30 cellular contexts compared by ENCODE assay signal in genomic region chr19:58079792-58080191, GRCh38. TPM values are rescaled to one million over a fixed set of nuclear protein-coding genes. Genes with fewer than 3 reads are reported as not detected.
"Had no signal": no experiment of that assay in that cellular context is flagged by ENCODE, and none has a peak within 500 bp of the region (broad histone marks: within the 10 kb centered on the region; RNA-seq: fewer than 3 reads in every experiment).

No MANE protein-coding gene starts in this region.

- H3K4me3 Mint-ChIP-seq: stimulated activated effector memory CD8-positive, alpha-beta T cell treated with anti-CD3 and anti-CD28 coated beads, Interleukin-12 subunit alpha, Interleukin-12 subunit beta, amount 100 ng/mL, for 72 hours; stimulated activated memory B cell treated with anti-CD40 and anti-IgM and Interleukin-4, amounts not matched to agents 10 μg/mL and 1 μg/mL and 100 μg/mL, for 72 hours; stimulated activated naive B cell treated with anti-CD40 and anti-IgM and Interleukin-4, amounts not matched to agents 10 μg/mL and 1 μg/mL and 100 μg/mL, for 72 hours; stimulated activated naive CD8-positive, alpha-beta T cell treated with anti-CD3 and anti-CD28 coated beads, Interleukin-15, amount 100 ng/mL, for 72 hours; stimulated activated naive CD8-positive, alpha-beta T cell treated with anti-CD3 and anti-CD28 coated beads, Interleukin-15, Interleukin-2, amounts not matched to agents 100 ng/mL and 50 ng/mL, for 24 hours; type B pancreatic cell had no signal

- H3K4me1 ChIP-seq: stomach, suprapubic skin, testis, thyroid gland, tibial artery, tibial nerve, transverse colon, upper lobe of left lung, upper lobe of right lung, uterus, vagina had no signal

- H3K27ac Mint-ChIP-seq: stimulated activated effector memory CD8-positive, alpha-beta T cell treated with anti-CD3 and anti-CD28 coated beads, Interleukin-12 subunit alpha, Interleukin-12 subunit beta, amount 100 ng/mL, for 72 hours; stimulated activated memory B cell treated with anti-CD40 and anti-IgM and Interleukin-4, amounts not matched to agents 10 μg/mL and 1 μg/mL and 100 μg/mL, for 72 hours; stimulated activated naive B cell treated with anti-CD40 and anti-IgM and Interleukin-4, amounts not matched to agents 10 μg/mL and 1 μg/mL and 100 μg/mL, for 72 hours; stimulated activated naive CD8-positive, alpha-beta T cell treated with anti-CD3 and anti-CD28 coated beads, Interleukin-15, amount 100 ng/mL, for 72 hours; stimulated activated naive CD8-positive, alpha-beta T cell treated with anti-CD3 and anti-CD28 coated beads, Interleukin-15, Interleukin-2, amounts not matched to agents 100 ng/mL and 50 ng/mL, for 24 hours; type B pancreatic cell had no signal

- H3K27me3 ChIP-seq: stomach, suprapubic skin, testis, thyroid gland, tibial artery, tibial nerve, transverse colon, upper lobe of left lung, upper lobe of right lung, uterus, vagina had no signal

- H3K4me1 Mint-ChIP-seq: stimulated activated effector memory CD8-positive, alpha-beta T cell treated with anti-CD3 and anti-CD28 coated beads, Interleukin-12 subunit alpha, Interleukin-12 subunit beta, amount 100 ng/mL, for 72 hours; stimulated activated memory B cell treated with anti-CD40 and anti-IgM and Interleukin-4, amounts not matched to agents 10 μg/mL and 1 μg/mL and 100 μg/mL, for 72 hours; stimulated activated naive B cell treated with anti-CD40 and anti-IgM and Interleukin-4, amounts not matched to agents 10 μg/mL and 1 μg/mL and 100 μg/mL, for 72 hours; stimulated activated naive CD8-positive, alpha-beta T cell treated with anti-CD3 and anti-CD28 coated beads, Interleukin-15, amount 100 ng/mL, for 72 hours had no signal

- H3K27ac ChIP-seq: stomach, suprapubic skin, testis, thoracic aorta, thyroid gland, tibial artery, tibial nerve, transverse colon, upper lobe of left lung, upper lobe of right lung, uterus, vagina had no signal

- FAIRE-seq: urothelium cell line had no signal

- H3K9me3 ChIP-seq: testis, thyroid gland had no signal

- H3K36me3 ChIP-seq: upper lobe of right lung, uterus had no signal

- DNase-seq: stimulated activated CD4-positive, alpha-beta T cell treated with anti-CD3 and anti-CD28 coated beads, Interleukin-2, amount 100 ng/mL, for 48 hours; stimulated activated CD4-positive, alpha-beta T cell treated with anti-CD3 and anti-CD28 coated beads, Interleukin-4, amount 100 ng/mL, for 1 hour; stimulated activated CD4-positive, alpha-beta T cell treated with anti-CD3 and anti-CD28 coated beads, Interleukin-4, amount 100 ng/mL, for 24 hours; stimulated activated CD4-positive, alpha-beta T cell treated with anti-CD3 and anti-CD28 coated beads, Interleukin-4, amount 100 ng/mL, for 4 hours; stimulated activated CD8-positive, alpha-beta memory T cell treated with anti-CD3 and anti-CD28 coated beads, Interleukin-4, amount 100 ng/mL, for 48 hours; stimulated activated naive B cell treated with anti-CD40 and anti-IgM and Interleukin-4, amounts not matched to agents 10 μg/mL and 1 μg/mL and 100 μg/mL, for 72 hours; stimulated activated naive CD4-positive, alpha-beta T cell; stimulated activated naive CD4-positive, alpha-beta T cell treated with Interleukin-2 at 50 U/mL for 16 hours; stimulated activated naive CD8-positive, alpha-beta T cell treated with anti-CD3 and anti-CD28 coated beads, Interleukin-15, amount 100 ng/mL, for 72 hours; stimulated activated naive CD8-positive, alpha-beta T cell treated with anti-CD3 and anti-CD28 coated beads, Interleukin-15, Interleukin-2, amounts not matched to agents 100 U/mL and 50 U/mL, for 24 hours; stomach; substantia nigra; testis; thyroid gland; tibial artery; transverse colon; upper lobe of left lung; upper lobe of right lung; uterus had no signal

- H3K27me3 Mint-ChIP-seq: stimulated activated memory B cell treated with anti-CD40 and anti-IgM and Interleukin-4, amounts not matched to agents 10 μg/mL and 1 μg/mL and 100 μg/mL, for 72 hours; stimulated activated naive B cell treated with anti-CD40 and anti-IgM and Interleukin-4, amounts not matched to agents 10 μg/mL and 1 μg/mL and 100 μg/mL, for 72 hours; stimulated activated naive CD8-positive, alpha-beta T cell treated with anti-CD3 and anti-CD28 coated beads, Interleukin-15, amount 100 ng/mL, for 72 hours; stimulated activated naive CD8-positive, alpha-beta T cell treated with anti-CD3 and anti-CD28 coated beads, Interleukin-15, Interleukin-2, amounts not matched to agents 100 ng/mL and 50 ng/mL, for 24 hours; type B pancreatic cell had no signal

- H3K4me3 ChIP-seq: stomach, suprapubic skin, testis, thoracic aorta, thyroid gland, tibial artery, tibial nerve, transverse colon, upper lobe of left lung, upper lobe of right lung, uterus, vagina had no signal

- ATAC-seq: stimulated activated effector memory CD8-positive, alpha-beta T cell treated with anti-CD3 and anti-CD28 coated beads, Interleukin-12 subunit alpha, Interleukin-12 subunit beta, amount 100 ng/mL, for 72 hours; stimulated activated memory B cell treated with anti-CD40 and anti-IgM and Interleukin-4, amounts not matched to agents 10 μg/mL and 1 μg/mL and 100 μg/mL, for 72 hours; stimulated activated naive B cell treated with anti-CD40 and anti-IgM and Interleukin-4, amounts not matched to agents 10 μg/mL and 1 μg/mL and 100 μg/mL, for 72 hours; stimulated activated naive CD8-positive, alpha-beta T cell treated with anti-CD3 and anti-CD28 coated beads, Interleukin-15, amount 100 ng/mL, for 72 hours; stimulated activated naive CD8-positive, alpha-beta T cell treated with anti-CD3 and anti-CD28 coated beads, Interleukin-15, Interleukin-2, amounts not matched to agents 100 U/mL and 50 U/mL, for 24 hours; upper lobe of right lung had no signal

RNA-seq across cellular contexts. Expression of gene ZSCAN1, which starts 46.0 kb away (rescaled TPM):
- total RNA-seq: subcutaneous adipose tissue, suprapubic skin, thoracic aorta, transverse colon, upper lobe of right lung, urinary bladder, uterus, vagina had no signal
